ENCODE assay signal across 1 cellular context in genomic region chr17:82790391-82790790, GRCh38.
A peak's percentile ranks its signal among the peaks of the same experiment; 100 is the strongest.
TF ChIP-seq lines count a peak whose summit lies in the region.

No MANE protein-coding gene starts in this region.

TF ChIP-seq in K562, 482 proteins besides CTCF, POLR2A, EP300 and RAD21:
- TF ChIP-seq MTA2 (IDR thresholded peaks at IDR 0.05; ENCODE audit: low read depth) (no peak), MTF1 (CRISPR knock-in tag; IDR thresholded peaks at IDR 0.05; ENCODE audit: borderline replicate concordance) (no peak), CEBPZ (IDR thresholded peaks at IDR 0.05; ENCODE audit: borderline replicate concordance, low read depth, low read length) (no peak), BDP1 (IDR thresholded peaks at IDR 0.05; ENCODE audit: insufficient read depth, insufficient read length) (no peak), FOXK1 (CRISPR knock-in tag; IDR thresholded peaks at IDR 0.05; ENCODE audit: borderline replicate concordance) (no peak), ZNF175 (CRISPR knock-in tag; IDR thresholded peaks at IDR 0.05; ENCODE audit: low read depth) (no peak), POLR2G (IDR thresholded peaks at IDR 0.05; ENCODE audit: low read depth, low read length) (0 out of 2 replicates have a peak, but pooled peaks have one; percentile 26), SIX5 (IDR thresholded peaks at IDR 0.05; ENCODE audit: borderline replicate concordance in 1 of 2, insufficient read depth in 1 of 2, low read depth in 1 of 2, low read length in 2 of 2) (no peak), TCFL5 (CRISPR knock-in tag; conservative IDR thresholded peaks at IDR 0.05) (no peak)
TF ChIP-seq in K562: peak in this region for 1.
